1 cellular context compared by ENCODE assay signal in genomic region chr6:132505158-132505557, GRCh38.
TF ChIP-seq lines count a peak whose summit lies in the region.

No MANE protein-coding gene starts in this region.

TF ChIP-seq in GM12878, 131 proteins besides CTCF, POLR2A, EP300 and RAD21:
- TF ChIP-seq NKRF (conservative IDR thresholded peaks at IDR 0.05) (no peak), ETV6 (conservative IDR thresholded peaks at IDR 0.05 in 1 of 2, IDR thresholded peaks at IDR 0.05 in 1 of 2; ENCODE audit: borderline replicate concordance in 1 of 2, low read depth in 1 of 2) (no peak), SPI1 (IDR thresholded peaks at IDR 0.05; ENCODE audit: borderline replicate concordance, insufficient read depth, low read depth, low read length) (no peak), TAF1 (IDR thresholded peaks at IDR 0.05; ENCODE audit: borderline replicate concordance, low read depth, low read length) (no peak)
- TF ChIP-seq, protein P1, sequence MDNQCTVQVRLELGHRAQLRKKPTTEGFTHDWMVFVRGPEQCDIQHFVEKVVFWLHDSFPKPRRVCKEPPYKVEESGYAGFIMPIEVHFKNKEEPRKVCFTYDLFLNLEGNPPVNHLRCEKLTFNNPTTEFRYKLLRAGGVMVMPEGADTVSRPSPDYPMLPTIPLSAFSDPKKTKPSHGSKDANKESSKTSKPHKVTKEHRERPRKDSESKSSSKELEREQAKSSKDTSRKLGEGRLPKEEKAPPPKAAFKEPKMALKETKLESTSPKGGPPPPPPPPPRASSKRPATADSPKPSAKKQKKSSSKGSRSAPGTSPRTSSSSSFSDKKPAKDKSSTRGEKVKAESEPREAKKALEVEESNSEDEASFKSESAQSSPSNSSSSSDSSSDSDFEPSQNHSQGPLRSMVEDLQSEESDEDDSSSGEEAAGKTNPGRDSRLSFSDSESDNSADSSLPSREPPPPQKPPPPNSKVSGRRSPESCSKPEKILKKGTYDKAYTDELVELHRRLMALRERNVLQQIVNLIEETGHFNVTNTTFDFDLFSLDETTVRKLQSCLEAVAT (IDR thresholded peaks at IDR 0.05), result no peak
